Comparison of ENCODE assay signal across 1 cellular context in genomic region chr10:43086321-43086942, GRCh38.
TF ChIP-seq lines count a peak whose summit lies in the region.

No MANE protein-coding gene starts in this region.

TF ChIP-seq in IMR-90, 13 proteins besides CTCF, POLR2A, EP300 and RAD21:
- TF ChIP-seq NFE2L2 (IDR thresholded peaks at IDR 0.05; ENCODE audit: low read depth, low read length): no peak
- no peak for TF ChIP-seq MAFK (IDR thresholded peaks at IDR 0.05; ENCODE audit: low read depth, low read length)
- TF ChIP-seq, protein P1, sequence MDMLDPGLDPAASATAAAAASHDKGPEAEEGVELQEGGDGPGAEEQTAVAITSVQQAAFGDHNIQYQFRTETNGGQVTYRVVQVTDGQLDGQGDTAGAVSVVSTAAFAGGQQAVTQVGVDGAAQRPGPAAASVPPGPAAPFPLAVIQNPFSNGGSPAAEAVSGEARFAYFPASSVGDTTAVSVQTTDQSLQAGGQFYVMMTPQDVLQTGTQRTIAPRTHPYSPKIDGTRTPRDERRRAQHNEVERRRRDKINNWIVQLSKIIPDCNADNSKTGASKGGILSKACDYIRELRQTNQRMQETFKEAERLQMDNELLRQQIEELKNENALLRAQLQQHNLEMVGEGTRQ (IDR thresholded peaks at IDR 0.05; ENCODE audit: low read depth, low read length): no peak
- no peak for TF ChIP-seq RCOR1 (IDR thresholded peaks at IDR 0.05; ENCODE audit: insufficient replicate concordance, low read length)
- no peak for TF ChIP-seq CHD1 (IDR thresholded peaks at IDR 0.05; ENCODE audit: low read depth, low read length)
- TF ChIP-seq CEBPB (IDR thresholded peaks at IDR 0.05; ENCODE audit: low read depth, low read length): no peak
- no peak for TF ChIP-seq MAZ (IDR thresholded peaks at IDR 0.05; ENCODE audit: borderline replicate concordance, low read depth, low read length)
- no peak for TF ChIP-seq RFX5 (IDR thresholded peaks at IDR 0.05; ENCODE audit: low read depth, low read length)
- no peak for TF ChIP-seq ELK1 (IDR thresholded peaks at IDR 0.05; ENCODE audit: borderline replicate concordance, low read depth, low read length)
- TF ChIP-seq FOS (IDR thresholded peaks at IDR 0.05; ENCODE audit: low read depth, low read length): no peak
- TF ChIP-seq MXI1 (IDR thresholded peaks at IDR 0.05; ENCODE audit: borderline replicate concordance, low read depth, low read length): no peak
- TF ChIP-seq SMC3 (IDR thresholded peaks at IDR 0.05; ENCODE audit: low read depth, low read length): no peak
- TF ChIP-seq BHLHE40 (IDR thresholded peaks at IDR 0.05; ENCODE audit: low read depth, low read length): no peak
